ENCODE assay signal across 22 cellular contexts in the genomic region with DNA sequence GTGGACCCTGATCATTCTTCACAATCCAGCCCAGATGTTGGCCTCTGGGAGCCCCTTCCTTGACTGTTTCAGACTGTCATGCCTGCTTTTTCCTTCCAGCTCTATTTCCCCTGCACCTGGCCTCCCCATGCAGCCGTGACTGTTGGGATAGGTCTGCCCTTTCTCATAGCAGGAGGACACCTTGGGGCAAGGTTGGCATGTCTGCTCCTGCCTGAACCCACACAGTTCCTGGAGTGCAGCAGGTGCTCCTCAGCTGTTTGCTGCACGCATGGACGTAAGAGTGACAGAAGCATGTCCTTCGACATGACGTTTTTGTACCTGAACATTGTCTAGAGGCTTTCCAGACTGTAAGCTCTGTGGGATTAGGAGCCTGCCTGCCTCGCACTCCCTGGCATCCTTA. TPM values are rescaled to one million over a fixed set of nuclear protein-coding genes. Genes with fewer than 3 reads are reported as not detected.
A peak's percentile ranks its signal among the peaks of the same experiment; 100 is the strongest.
DNase-seq lines count a peak whose midpoint lies in the region; ATAC-seq, FAIRE-seq and TF ChIP-seq lines count a peak whose summit lies in the region.
"Had no signal": no experiment of that assay in that cellular context is flagged by ENCODE, and none has a peak within 500 bp of the region (broad histone marks: within the 10 kb centered on the region; RNA-seq: fewer than 3 reads in every experiment).

No MANE protein-coding gene starts in this region.

- H2BK20ac ChIP-seq in H1 (ENCODE audit: low read length), result no peak overlapping the region

- H2AFZ ChIP-seq in H1 (ENCODE audit: low read length), result no peak overlapping the region

- H4K91ac ChIP-seq in H1 (replicated peaks; ENCODE audit: insufficient read length, low read length), result no peak overlapping the region

- H3K9ac ChIP-seq in H1 (replicated peaks in 1 of 4; ENCODE audit: extremely low read depth in 1 of 4, low read depth in 3 of 4, low read length in 3 of 4), result no peak overlapping the region

- POLR2A ChIA-PET in H1 (lab: Charles Lee; ENCODE audit: partially characterized antibody), result interaction anchor here (1.4 to 2.9 kb wide), 3 partner anchors 12 to 24 kb away, joined by 4 to 15 read pairs (median 9); partner anchors contain the start of gene POR

- H4K20me1 ChIP-seq in H1 (replicated peaks in 1 of 2; ENCODE audit: control insufficient read depth in 1 of 2, insufficient read depth in 2 of 2, low read length in 2 of 2), result peaks cover 0 to 12% of the 10 kb centered on the region in 2 experiments

- H3K4me3 ChIP-seq in H1 (ENCODE audit: extremely low read depth in 1 of 4, insufficient read depth in 2 of 4, low read depth in 3 of 4, low read length in 4 of 4) (no peak overlapping the region), gastrocnemius medialis (no peak overlapping the region), transverse colon (no peak overlapping the region)
- H3K4me3 ChIP-seq: GM12878, Peyer's patch had no signal

- H3K4me2 ChIP-seq in H1 (ENCODE audit: insufficient read depth in 1 of 2, low read depth in 2 of 2, low read length in 2 of 2), result no peak overlapping the region

- no peak overlapping the region for H2BK15ac ChIP-seq in H1 (ENCODE audit: low read length)

- H2AK5ac ChIP-seq in H1 (ENCODE audit: low read depth, low read length), result peak overlapping the region; percentile 4; the same call in 1 of the 2 replicates

- 94% methylated on average over 6 of the region's 6 CpGs; no CpG with 5 or more reads in 1 of the 2 experiments for WGBS in H1 (ENCODE audit: extremely low coverage in 1 of 2, insufficient coverage in 1 of 2, insufficient read length in 1 of 2, insufficient replicate concordance in 2 of 2, low coverage in 1 of 2, low lambda C conversion rate in 2 of 2, missing lambda C conversion rate in 1 of 2), 2 experiments
- WGBS in transverse colon (ENCODE audit: low coverage in 1 of 2), 2 donors, result 84 to 100% methylated on average over 3 to 6 of the region's 6 CpGs

- H3K56ac ChIP-seq in H1 (replicated peaks; ENCODE audit: insufficient read length, low read depth, low read length), result no peak overlapping the region

- TF ChIP-seq CTCF in H1 (IDR thresholded peaks at IDR 0.05; ENCODE audit: control extremely low read depth in 1 of 3, insufficient read depth in 1 of 3, low read depth in 1 of 3, low read length in 3 of 3) (no peak), gastrocnemius medialis (IDR thresholded peaks at IDR 0.05 in 4 of 5, conservative IDR thresholded peaks at IDR 0.05 in 1 of 5) (no peak), transverse colon (IDR thresholded peaks at IDR 0.05) (no peak)

- no peak for TF ChIP-seq EP300 in H1 (IDR thresholded peaks at IDR 0.05; ENCODE audit: borderline replicate concordance in 1 of 2, low read depth in 2 of 2, low read length in 2 of 2)
- no peak for TF ChIP-seq EP300 in transverse colon (IDR thresholded peaks at IDR 0.05; ENCODE audit: low read depth)

- no peak overlapping the region for H2BK12ac ChIP-seq in H1 (ENCODE audit: low read depth, low read length)

- H4K5ac ChIP-seq in H1 (ENCODE audit: insufficient read length, low read depth, low read length), result no peak overlapping the region

- intact Hi-C loops in gastrocnemius medialis (cut with DNase I; ENCODE audit: low total_unique reads), result no loop called here
- intact Hi-C loops in transverse colon (cut with DNase I; ENCODE audit: low total_unique reads), result no loop called here

- peaks cover 16% of the 10 kb centered on the region for H3K79me1 ChIP-seq in H1 (ENCODE audit: low read depth, low read length)

- H2BK120ac ChIP-seq in H1 (replicated peaks; ENCODE audit: low read depth, low read length), result no peak overlapping the region

- CTCF ChIA-PET in H1 (lab: Charles Lee; ENCODE audit: partially characterized antibody), result interaction anchor here (0.7 to 1.4 kb wide), 5 partner anchors 10 to 81 kb away, joined by 3 to 4 read pairs (median 3); no protein-coding TSS in a partner anchor

- no peak for TF ChIP-seq RAD21 in H1 (IDR thresholded peaks at IDR 0.05 in 1 of 2, conservative IDR thresholded peaks at IDR 0.05 in 1 of 2; ENCODE audit: low read depth in 2 of 2, low read length in 2 of 2)

- in situ Hi-C loops in gastrocnemius medialis (cut with MboI; ENCODE audit: low sequenced_read_pairs in 4 of 4) (no loop called here), transverse colon (cut with MboI; ENCODE audit: low pct_ligation_motif_present in 1 of 4, low pct_unique_long_range_greater_than_20kb in 1 of 4, low sequenced_read_pairs in 3 of 4) (no loop called here)

- DNase-seq in NCI-H2171 treated with DMSO at 0.1 percent for 48 hours (lab: John Stamatoyannopoulos, UW) (peak; percentile 20), NCI-H2171 (lab: John Stamatoyannopoulos, UW) (no peak), NCI-H510A treated with DMSO at 0.1 percent for 48 hours (lab: John Stamatoyannopoulos, UW) (peak; percentile 36), H1 (ENCODE audit: low read depth in 1 of 2, low spot score in 2 of 2) (no peak), gastrocnemius medialis (no peak), transverse colon (no peak)
- no peak for DNase-seq in activated CD4-positive, CD25-positive, alpha-beta regulatory T cell treated with anti-CD3 and anti-CD28 coated beads, Interleukin-2, amount 50 U/mL, for 72 hours
- DNase-seq: activated CD8-positive, alpha-beta memory T cell treated with anti-CD3 and anti-CD28 coated beads for 24 hours; activated naive CD4-positive, alpha-beta T cell treated with anti-CD3 and anti-CD28 coated beads, Interleukin-2, amount 10 ng/mL, durations not matched to agents 7 days and 5 days; activated T-cell treated with anti-CD3 and anti-CD28 coated beads, Interleukin-2, amount 50 U/mL, for 48 hours; C1 segment of cervical spinal cord; DMS 273 treated with DMSO at 0.1 percent for 48 hours; kidney glomerular epithelial cell; naive thymus-derived CD8-positive, alpha-beta T cell; NCI-H82; Peyer's patch; stimulated activated CD4-positive, alpha-beta T cell treated with anti-CD3 and anti-CD28 coated beads, Interleukin-4, amount 100 ng/mL, for 4 hours; T1000 had no signal

- H3K18ac ChIP-seq in H1 (ENCODE audit: extremely low read depth, low read length), result no peak overlapping the region

- no peak overlapping the region for H3K23ac ChIP-seq in H1 (ENCODE audit: insufficient read length)

- 0 out of 2 replicates have a peak overlapping the region, but pooled peaks have one; percentile 20 for H2BK5ac ChIP-seq in H1 (ENCODE audit: low read depth, low read length)

- H3K27me3 ChIP-seq in H1 (replicated peaks in 1 of 4; ENCODE audit: control insufficient read depth in 3 of 4, extremely low read depth in 1 of 4, insufficient read depth in 3 of 4, low read length in 3 of 4), result no peaks in the 10 kb centered on the region
- H3K27me3 ChIP-seq in gastrocnemius medialis, result no peaks in the 10 kb centered on the region
- no peaks in the 10 kb centered on the region for H3K27me3 ChIP-seq in transverse colon
- H3K27me3 ChIP-seq: Peyer's patch had no signal

- H3K36me3 ChIP-seq in H1 (ENCODE audit: control insufficient read depth in 2 of 4, insufficient read depth in 4 of 4, low read length in 3 of 4), result no peaks in the 10 kb centered on the region; a peak in 1 of 8 replicates
- no peaks in the 10 kb centered on the region for H3K36me3 ChIP-seq in gastrocnemius medialis
- H3K36me3 ChIP-seq in transverse colon, result no peaks in the 10 kb centered on the region

- H4K8ac ChIP-seq in H1 (ENCODE audit: extremely low read depth, insufficient read depth, low read length), result no peak overlapping the region

- H3K9me3 ChIP-seq in H1 (ENCODE audit: insufficient read depth in 2 of 2, low read depth in 1 of 2, low read length in 1 of 2), result no peaks in the 10 kb centered on the region
- no peaks in the 10 kb centered on the region for H3K9me3 ChIP-seq in gastrocnemius medialis
- H3K9me3 ChIP-seq in transverse colon, result no peaks in the 10 kb centered on the region
- H3K9me3 ChIP-seq: Peyer's patch had no signal

- no peak overlapping the region for H3K27ac ChIP-seq in H1 (ENCODE audit: low read depth, low read length)
- H3K27ac ChIP-seq in gastrocnemius medialis, result peak overlapping the region; percentile 70 to 79 (median 76)
- no peak overlapping the region for H3K27ac ChIP-seq in transverse colon
- H3K27ac ChIP-seq: Peyer's patch had no signal

- H3K4me1 ChIP-seq in H1 (replicated peaks in 1 of 4; ENCODE audit: control insufficient read depth in 3 of 4, insufficient read depth in 4 of 4, low read length in 3 of 4), result 0 out of 7 replicates have a peak, but pooled peaks cover 0 to 2% (median 0%) of the 10 kb centered on the region in 4 experiments
- H3K4me1 ChIP-seq in gastrocnemius medialis, result peaks cover 23 to 25% of the 10 kb centered on the region in 2 donors
- peaks cover 0 to 5% (median 0%) of the 10 kb centered on the region in 4 donors for H3K4me1 ChIP-seq in transverse colon

- ATAC-seq in gastrocnemius medialis (no peak), GM18873 (IDR thresholded peaks at IDR 0.05; ENCODE audit: low FRiP score, unreplicated experiment) (no peak)
- ATAC-seq: GM12878; naive thymus-derived CD8-positive, alpha-beta T cell had no signal

- H3K23me2 ChIP-seq in H1 (ENCODE audit: low read depth, low read length), result no peaks in the 10 kb centered on the region; the same call in 1 of the 2 replicates

- H3K79me2 ChIP-seq in H1 (ENCODE audit: control insufficient read depth in 1 of 2, insufficient read depth in 2 of 2, low read length in 2 of 2), result peaks cover 0 to 42% of the 10 kb centered on the region in 2 experiments; a peak in 2 of 4 replicates

- FAIRE-seq in H1 (lab: Jason Lieb, UNC), result no peak
- FAIRE-seq: A204.1, endothelial cell of umbilical vein, GM12878 had no signal

- TF ChIP-seq POLR2A in H1 (IDR thresholded peaks at IDR 0.05; ENCODE audit: control extremely low read depth in 1 of 2, low read depth in 2 of 2, low read length in 2 of 2) (no peak), gastrocnemius medialis (IDR thresholded peaks at IDR 0.05) (no peak), transverse colon (IDR thresholded peaks at IDR 0.05) (no peak)

- H3K4ac ChIP-seq in H1 (replicated peaks; ENCODE audit: insufficient read length, low read depth, low read length), result no peak overlapping the region

- H3K14ac ChIP-seq in H1 (ENCODE audit: insufficient read length), result no peak overlapping the region

RNA-seq across cellular contexts. Expression of gene POR, which starts 24.0 kb away (rescaled TPM):
- total RNA-seq in H1 (2021; fragmentation: NEBNext Ultra II Directional; extraction: Animal tissue kit (Norgen Biotek cat#: 25700)), result 127 and 144 TPM in 2 replicates
- 98.7 and 213 TPM in 2 replicates for polyA plus RNA-seq in H1 (2011; rRNA removed)
- polyA plus RNA-seq in H1 (2011; cell fraction: cytosol; rRNA removed), result 143 TPM
- 390 TPM for polyA plus RNA-seq in H1 (2011; cell fraction: nucleus; rRNA removed)
- polyA plus RNA-seq in H1 (2012, experiment 1 of 2), result 65.5 to 111 TPM (median 109 TPM) in 4 replicates
- polyA plus RNA-seq in H1 (2012, experiment 2 of 2), result 172 TPM
- polyA plus RNA-seq in H1 (2013, experiment 1 of 2), result 204 TPM
- polyA plus RNA-seq in H1 (2013, experiment 2 of 2), result 195 TPM
- 51.2 and 71.3 TPM in 2 replicates for polyA minus RNA-seq in H1 (2011; rRNA and poly(A)+ RNA removed)
- 118 TPM for polyA minus RNA-seq in H1 (2011; cell fraction: cytosol; rRNA and poly(A)+ RNA removed)
- polyA minus RNA-seq in H1 (2011; cell fraction: nucleus; rRNA and poly(A)+ RNA removed), result 98.3 TPM
- total RNA-seq in gastrocnemius medialis (100 to 1,000 TPM in 3 of 4 donors, 10 to 100 TPM in 1; 85.7 to 218 (median 115) TPM), transverse colon (100 to 1,000 TPM in 3 of 4 donors, 10 to 100 TPM in 1; 95.9 to 200 (median 149) TPM)

RNA-seq across cellular contexts. Expression of gene TMEM120A, which starts 55.5 kb away (rescaled TPM):
- 15.6 and 21.2 TPM in 2 replicates for total RNA-seq in H1 (2021; fragmentation: NEBNext Ultra II Directional; extraction: Animal tissue kit (Norgen Biotek cat#: 25700))
- polyA plus RNA-seq in H1 (2011; rRNA removed), result 48.8 and 49.9 TPM in 2 replicates
- polyA plus RNA-seq in H1 (2011; cell fraction: cytosol; rRNA removed), result 39.3 TPM
- polyA plus RNA-seq in H1 (2011; cell fraction: nucleus; rRNA removed), result 61.7 TPM
- 22.0 to 30.6 TPM (median 26.8 TPM) in 4 replicates for polyA plus RNA-seq in H1 (2012, experiment 1 of 2)
- 35.9 TPM for polyA plus RNA-seq in H1 (2012, experiment 2 of 2)
- polyA plus RNA-seq in H1 (2013, experiment 1 of 2), result 22.2 TPM
- polyA plus RNA-seq in H1 (2013, experiment 2 of 2), result 24.9 TPM
- 73.1 and 86.8 TPM in 2 replicates for polyA minus RNA-seq in H1 (2011; rRNA and poly(A)+ RNA removed)
- polyA minus RNA-seq in H1 (2011; cell fraction: cytosol; rRNA and poly(A)+ RNA removed), result 11.7 TPM
- polyA minus RNA-seq in H1 (2011; cell fraction: nucleus; rRNA and poly(A)+ RNA removed), result 20.8 TPM
- total RNA-seq in gastrocnemius medialis (10 to 100 TPM; 21.3 to 56.7 (median 38.2) TPM), transverse colon (100 to 1,000 TPM in 1 of 4 donors, 10 to 100 TPM in 3; 57.6 to 119 (median 92.0) TPM)

Comparison
In these comparisons a context has a peak if more than half of its experiments do, and no peak if none do; other contexts are left out.
1. DNase-seq: peak in NCI-H2171 treated with DMSO at 0.1 percent for 48 hours (single experiment) and NCI-H510A treated with DMSO at 0.1 percent for 48 hours (single experiment); none in NCI-H2171 (single experiment), H1 (0 of 2), gastrocnemius medialis (0 of 2), activated CD4-positive, CD25-positive, alpha-beta regulatory T cell treated with anti-CD3 and anti-CD28 coated beads, Interleukin-2, amount 50 U/mL, for 72 hours (single experiment) and transverse colon (single experiment).
2. H3K27ac ChIP-seq: peak in gastrocnemius medialis (4 of 4); none in H1 (single experiment) and transverse colon (0 of 4).